ENCODE assay signal across 27 cellular contexts in genomic region chr11:13045734-13046133, GRCh38. TPM values are rescaled to one million over a fixed set of nuclear protein-coding genes. Genes with fewer than 3 reads are reported as not detected.
"Had no signal": no experiment of that assay in that cellular context is flagged by ENCODE, and none has a peak within 500 bp of the region (broad histone marks: within the 10 kb centered on the region; RNA-seq: fewer than 3 reads in every experiment).

No MANE protein-coding gene starts in this region.

- H3K9me3 ChIP-seq: SK-N-SH had no signal

- ATAC-seq: HepG2, Panc1, PC-3 had no signal

- FAIRE-seq: HepG2 had no signal

- DNase-seq: IMR-90; Kasumi-1; MV-4-11; NCI-H1092; NCI-H1105 treated with DMSO at 0.1 percent for 48 hours; NCI-H1417 treated with DMSO at 0.1 percent for 48 hours; NCI-H146; NCI-H1694 treated with DMSO at 0.1 percent for 48 hours; NCI-H1930; NCI-H2081; NCI-H2107; NCI-H2227 treated with DMSO at 0.1 percent for 48 hours; NCI-H524; NCI-H526 treated with DMSO at 0.1 percent for 48 hours; NCI-H748 treated with DMSO at 0.1 percent for 48 hours; NK-92 treated with Interleukin-12 subunit alpha and Interleukin-12 subunit beta, amount 100 ng/mL, for 24 hours; PC-3; SHP77; SK-N-SH; SW 1271 had no signal

- H3K9ac ChIP-seq: KMS-11, SK-N-SH had no signal

- H3K27ac ChIP-seq: KMS-11, RWPE1 had no signal

- H3K4me2 ChIP-seq: KMS-11, SK-N-SH had no signal

RNA-seq across cellular contexts. Expression of gene RASSF10, which starts 36.6 kb away (rescaled TPM):
- total RNA-seq: HepG2, IMR-90, M059J, NCI-H460, OCI-LY7, PC-3 had no signal
- polyA plus RNA-seq: HepG2, IMR-90, SK-N-SH had no signal
